In genomic region chr19:43997631-43998290, GRCh38 we compare ENCODE assay signal across 24 cellular contexts. TPM values are rescaled to one million over a fixed set of nuclear protein-coding genes. Genes with fewer than 3 reads are reported as not detected.
DNase-seq lines count a peak whose midpoint lies in the region; TF ChIP-seq lines count a peak whose summit lies in the region.
"Had no signal": no experiment of that assay in that cellular context is flagged by ENCODE, and none has a peak within 500 bp of the region (broad histone marks: within the 10 kb centered on the region; RNA-seq: fewer than 3 reads in every experiment).

No MANE protein-coding gene starts in this region.

- H3K36me3 Mint-ChIP-seq in MCF 10A (ENCODE audit: insufficient read depth, unreplicated experiment) (peaks cover 32% of the 10 kb centered on the region), endodermal cell (ENCODE audit: low read depth) (peaks cover 29% of the 10 kb centered on the region)

- TF ChIP-seq POLR2A in breast epithelium (IDR thresholded peaks at IDR 0.05), result no peak

- H3K4me3 Mint-ChIP-seq in MCF 10A (ENCODE audit: unreplicated experiment) (no peak overlapping the region), endodermal cell (no peak overlapping the region)
- H3K4me3 Mint-ChIP-seq: activated naive CD8-positive, alpha-beta T cell treated with anti-CD3 and anti-CD28 coated beads, Interleukin-2, amount 10 ng/mL, durations not matched to agents 7 days and 5 days; central memory CD8-positive, alpha-beta T cell; memory B cell; natural killer cell treated with Interleukin-12 subunit alpha and Interleukin-12 subunit beta and Interleukin-15 and Interleukin-18, amount 100 ng/mL, for 72 hours; stimulated activated naive CD8-positive, alpha-beta T cell treated with anti-CD3 and anti-CD28 coated beads, Interleukin-15, Interleukin-2, amounts not matched to agents 100 ng/mL and 50 ng/mL, for 24 hours had no signal

- WGBS in endodermal cell (ENCODE audit: insufficient coverage in 1 of 2, insufficient read length in 1 of 2), 2 experiments, result 83 to 97% methylated on average over 7 to 10 of the region's 10 CpGs

- DNase-seq in MCF 10A (ENCODE audit: unreplicated experiment), result peak; percentile 45
- DNase-seq in breast epithelium (ENCODE audit: low spot score in 2 of 2), result no peak
- peak; percentile 80 for DNase-seq in RKO (ENCODE audit: low spot score)
- DNase-seq in endodermal cell, result peak; percentile 53
- peak; percentile 39 for DNase-seq in stromal cell of bone marrow (ENCODE audit: low read depth)
- DNase-seq in COLO668 (lab: John Stamatoyannopoulos, UW; ENCODE audit: unreplicated experiment), result no peak
- DNase-seq in activated CD4-positive, alpha-beta T cell treated with anti-CD3 and anti-CD28 coated beads, Interleukin-2, amount 50 U/mL, for 1 hour, result no peak
- no peak for DNase-seq in HAP-1 (ENCODE audit: low spot score in 2 of 2)
- DNase-seq: activated CD4-positive, alpha-beta T cell treated with anti-CD3 and anti-CD28 coated beads for 48 hours; activated naive CD8-positive, alpha-beta T cell treated with anti-CD3 and anti-CD28 coated beads, Interleukin-2, amount 10 ng/mL, durations not matched to agents 7 days and 5 days; effector CD8-positive, alpha-beta T cell; islet precursor cell; NCI-H2029; NCI-H446 treated with DMSO at 0.1 percent for 48 hours; stimulated activated CD4-positive, alpha-beta T cell treated with anti-CD3 and anti-CD28 coated beads, Interleukin-1b, Interleukin-23, amount 100 ng/mL, for 48 hours; upper lobe of left lung had no signal

- H3K9me3 Mint-ChIP-seq in MCF 10A (ENCODE audit: unreplicated experiment), result peaks cover 23% of the 10 kb centered on the region
- no peaks in the 10 kb centered on the region for H3K9me3 Mint-ChIP-seq in endodermal cell

- H3K4me1 Mint-ChIP-seq in MCF 10A (ENCODE audit: insufficient read depth, unreplicated experiment) (peaks cover 9% of the 10 kb centered on the region), endodermal cell (peaks cover 6% of the 10 kb centered on the region)

- H3K27ac ChIP-seq in breast epithelium (no peak overlapping the region), endodermal cell (ENCODE audit: low read depth, low read length) (no peak overlapping the region)
- H3K27ac ChIP-seq: C4-2B, HL-60, parathyroid adenoma, upper lobe of left lung had no signal

- no peak overlapping the region for H3K9ac ChIP-seq in endodermal cell (ENCODE audit: extremely low read depth, low read length, poor library complexity, severe bottlenecking)
- H3K9ac ChIP-seq: parathyroid adenoma had no signal

- H3K9me3 ChIP-seq in breast epithelium (peaks cover 23 to 52% of the 10 kb centered on the region in 2 donors), endodermal cell (ENCODE audit: control insufficient read depth, low read length) (no peaks in the 10 kb centered on the region), HAP-1 (0 out of 2 replicates have a peak, but pooled peaks cover 2% of the 10 kb centered on the region)

- no TSS peak for BruUV-seq in MCF 10A (replicated peaks; lab: Mats Ljungman, UMichigan)

- in situ Hi-C loops in HAP-1 (cut with MboI; ENCODE audit: low sequenced_read_pairs), result no loop called here

- no peaks in the 10 kb centered on the region for H3K27me3 ChIP-seq in breast epithelium
- no peaks in the 10 kb centered on the region for H3K27me3 ChIP-seq in endodermal cell (ENCODE audit: control insufficient read depth, insufficient read depth, low read length, poor library complexity, severe bottlenecking)
- H3K27me3 ChIP-seq in HAP-1 (ENCODE audit: low read depth), result no peaks in the 10 kb centered on the region
- H3K27me3 ChIP-seq: upper lobe of left lung had no signal

- H3K36me3 ChIP-seq in breast epithelium (peaks cover 13% of the 10 kb centered on the region), endodermal cell (ENCODE audit: control insufficient read depth, insufficient read depth, low read length) (peaks cover 39% of the 10 kb centered on the region), HAP-1 (replicated peaks) (no peaks in the 10 kb centered on the region)

- H3K4me1 ChIP-seq in breast epithelium, result no peaks in the 10 kb centered on the region
- H3K4me1 ChIP-seq in endodermal cell (ENCODE audit: control insufficient read depth, insufficient read depth, low read length), result no peaks in the 10 kb centered on the region
- H3K4me1 ChIP-seq in HAP-1, result peaks cover 6% of the 10 kb centered on the region
- H3K4me1 ChIP-seq: parathyroid adenoma had no signal

- POLR2A ChIA-PET in MCF 10A (lab: Yijun Ruan, JAX), result interaction anchor here (0.6 kb wide), 1 partner anchor 118 kb away, joined by 3 read pairs; no protein-coding TSS in a partner anchor

- CTCF ChIA-PET in MCF 10A (lab: Yijun Ruan, JAX), result no interaction called here

- no peak for TF ChIP-seq CTCF in MCF 10A (IDR thresholded peaks at IDR 0.05; ENCODE audit: unreplicated experiment)
- no peak for TF ChIP-seq CTCF in breast epithelium (IDR thresholded peaks at IDR 0.05)
- no peak for TF ChIP-seq CTCF in endodermal cell (conservative IDR thresholded peaks at IDR 0.05)

- intact Hi-C loops in MCF 10A (cut with micrococcal nuclease) (no loop called here), breast epithelium (cut with DNase I; ENCODE audit: low total_unique reads) (loop anchor here (2.0 kb wide), 1 partner anchor 39 kb away; no protein-coding TSS in a partner anchor)

- H3K4me3 ChIP-seq in breast epithelium (no peak overlapping the region), endodermal cell (ENCODE audit: low read length) (no peak overlapping the region), HAP-1 (no peak overlapping the region)
- H3K4me3 ChIP-seq: upper lobe of left lung had no signal

- no peak overlapping the region for H3K27ac Mint-ChIP-seq in MCF 10A (ENCODE audit: low read depth, unreplicated experiment)
- no peak overlapping the region for H3K27ac Mint-ChIP-seq in endodermal cell
- H3K27ac Mint-ChIP-seq: activated naive CD8-positive, alpha-beta T cell treated with anti-CD3 and anti-CD28 coated beads, Interleukin-2, amount 10 ng/mL, durations not matched to agents 7 days and 5 days; activated T-helper 2 cell treated with anti-CD3 and anti-CD28 coated beads, Interferon-gamma antibody, Interleukin-2, Interleukin-4, amounts not matched to agents 10 μg/mL and 5 μg/mL and 100 μg/mL, durations not matched to agents 14 hours and 24 hours and 36 hours; memory B cell; natural killer cell treated with Interleukin-12 subunit alpha and Interleukin-12 subunit beta and Interleukin-15 and Interleukin-18, amount 100 ng/mL, for 72 hours; stimulated activated naive CD8-positive, alpha-beta T cell treated with anti-CD3 and anti-CD28 coated beads, Interleukin-15, Interleukin-2, amounts not matched to agents 100 ng/mL and 50 ng/mL, for 24 hours had no signal

- H3K27me3 Mint-ChIP-seq in MCF 10A (ENCODE audit: insufficient read depth, unreplicated experiment), result no peaks in the 10 kb centered on the region
- H3K27me3 Mint-ChIP-seq in endodermal cell (ENCODE audit: insufficient read depth), result peaks cover 11% of the 10 kb centered on the region
- H3K27me3 Mint-ChIP-seq: activated naive CD8-positive, alpha-beta T cell treated with anti-CD3 and anti-CD28 coated beads, Interleukin-2, amount 10 ng/mL, durations not matched to agents 7 days and 5 days; central memory CD8-positive, alpha-beta T cell; memory B cell; stimulated activated naive CD8-positive, alpha-beta T cell treated with anti-CD3 and anti-CD28 coated beads, Interleukin-15, Interleukin-2, amounts not matched to agents 100 ng/mL and 50 ng/mL, for 24 hours had no signal

RNA-seq across cellular contexts. Expression of gene ZNF230, which starts 5.0 kb away (rescaled TPM):
- total RNA-seq in MCF 10A (2022) (2.9 and 4.0 TPM in 2 replicates), breast epithelium (1 to 10 TPM; 3.0 to 8.3 (median 5.6) TPM), endodermal cell (1 to 10 TPM; 3.8 to 5.7 TPM)
- 3.2 TPM for polyA plus RNA-seq in endodermal cell (2013, experiment 1 of 2)
- polyA plus RNA-seq in endodermal cell (2013, experiment 2 of 2), result 3.6 TPM

RNA-seq across cellular contexts. Expression of gene ZNF155, which starts 13.8 kb away (rescaled TPM):
- 4.2 and 6.7 TPM in 2 replicates for total RNA-seq in MCF 10A (2022)
- total RNA-seq in breast epithelium, result 10 to 100 TPM in 2 of 3 donors, 1 to 10 TPM in 1; 6.1 to 17.4 (median 15.1) TPM
- total RNA-seq in endodermal cell, result 10 to 100 TPM in 1 of 2 donors, 1 to 10 TPM in 1; 9.7 to 12.7 TPM
- 12.0 TPM for polyA plus RNA-seq in endodermal cell (2013, experiment 1 of 2)
- polyA plus RNA-seq in endodermal cell (2013, experiment 2 of 2), result 8.7 TPM

RNA-seq across cellular contexts. Expression of gene ZNF222, which starts 27.4 kb away (rescaled TPM):
- total RNA-seq in MCF 10A (2022), result 3.3 and 4.3 TPM in 2 replicates
- total RNA-seq in breast epithelium, result 1 to 10 TPM; 1.8 to 3.8 (median 2.9) TPM
- 1 to 10 TPM; 5.0 to 6.0 TPM for total RNA-seq in endodermal cell
- polyA plus RNA-seq in endodermal cell (2013, experiment 1 of 2), result 8.4 TPM
- polyA plus RNA-seq in endodermal cell (2013, experiment 2 of 2), result 7.0 TPM

RNA-seq across cellular contexts. Expression of gene ZNF221, which starts 46.7 kb away (rescaled TPM):
- 1.2 and 1.8 TPM in 2 replicates for total RNA-seq in MCF 10A (2022)
- total RNA-seq in breast epithelium, result 10 to 100 TPM in 1 of 3 donors, 1 to 10 TPM in 2; 4.5 to 11.7 (median 7.2) TPM
- total RNA-seq in endodermal cell, result 10 to 100 TPM; 11.5 to 11.8 TPM
- polyA plus RNA-seq in endodermal cell (2013, experiment 1 of 2), result 4.7 TPM
- polyA plus RNA-seq in endodermal cell (2013, experiment 2 of 2), result 5.0 TPM

RNA-seq across cellular contexts. Expression of gene ZNF223, which starts 54.1 kb away (rescaled TPM):
- total RNA-seq in MCF 10A (2022) (0.56 and 0.59 TPM in 2 replicates), breast epithelium (10 to 100 TPM in 1 of 3 donors, 1 to 10 TPM in 2; 2.6 to 12.3 (median 5.6) TPM), endodermal cell (1 to 10 TPM; 9.3 TPM)
- 11.1 TPM for polyA plus RNA-seq in endodermal cell (2013, experiment 1 of 2)
- 7.6 TPM for polyA plus RNA-seq in endodermal cell (2013, experiment 2 of 2)
- total RNA-seq: activated T-helper 2 cell treated with anti-CD3 and anti-CD28 coated beads, Interferon-gamma antibody, Interleukin-2, Interleukin-4, amounts not matched to agents 10 μg/mL and 5 μg/mL and 100 μg/mL, durations not matched to agents 14 hours and 24 hours and 36 hours had no signal

Comparison
In these comparisons a context has a peak if more than half of its experiments do, and no peak if none do; other contexts are left out.
1. DNase-seq: peak in MCF 10A (single experiment), RKO (single experiment), endodermal cell (single experiment) and stromal cell of bone marrow (single experiment); none in breast epithelium (0 of 2), COLO668 (single experiment), activated CD4-positive, alpha-beta T cell treated with anti-CD3 and anti-CD28 coated beads, Interleukin-2, amount 50 U/mL, for 1 hour (single experiment) and HAP-1 (0 of 2).